Comparison of ENCODE assay signal across 8 cellular contexts in the genomic region with DNA sequence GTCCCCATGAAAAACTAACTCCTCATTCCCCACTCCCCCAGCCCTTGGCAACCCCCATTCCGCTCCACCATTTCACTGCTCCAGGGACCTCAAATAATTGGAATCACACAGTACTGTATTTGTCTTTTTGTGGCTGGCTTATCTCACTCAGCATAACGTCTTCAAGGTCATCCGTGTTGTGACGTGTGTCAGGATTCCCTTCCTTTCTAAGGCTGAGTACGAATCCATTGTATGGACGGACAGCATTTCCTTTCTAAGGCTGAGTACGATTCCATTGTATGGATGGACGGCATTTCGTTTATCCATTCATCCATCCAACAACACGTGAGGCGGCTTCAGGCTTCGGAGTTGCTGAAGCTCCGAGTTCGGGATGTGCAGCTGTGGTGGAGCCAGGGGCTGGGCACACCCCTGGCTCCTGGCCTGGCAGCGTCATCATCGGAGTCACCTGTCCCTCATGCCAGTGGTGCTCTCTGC. TPM values are rescaled to one million over a fixed set of nuclear protein-coding genes. Genes with fewer than 3 reads are reported as not detected.
DNase-seq lines count a peak whose midpoint lies in the region; ATAC-seq, FAIRE-seq and TF ChIP-seq lines count a peak whose summit lies in the region.

No MANE protein-coding gene starts in this region.

- H3K4me3 Mint-ChIP-seq in dendritic cell treated with granulocyte-macrophage colony-stimulating factor and Interleukin-4, amounts not matched to agents 40 ng/mL and 50 ng/mL, for 4 days, result peak overlapping the region; percentile 83

- H3K9me3 ChIP-seq in ES-I3 (ENCODE audit: control insufficient read depth, insufficient read depth, low read length) (no peaks in the 10 kb centered on the region), MG63 (peaks cover 9% of the 10 kb centered on the region), ovary (no peaks in the 10 kb centered on the region)

- intact Hi-C loops in dendritic cell treated with granulocyte-macrophage colony-stimulating factor and Interleukin-4, amounts not matched to agents 40 ng/mL and 50 ng/mL, for 4 days (cut with micrococcal nuclease), result loop anchor here (10.0 kb wide), 1 partner anchor 51 kb away; no protein-coding TSS in a partner anchor
- intact Hi-C loops in ovary (cut with DNase I), result no loop called here

- no peaks in the 10 kb centered on the region for H3K9me3 Mint-ChIP-seq in dendritic cell treated with granulocyte-macrophage colony-stimulating factor and Interleukin-4, amounts not matched to agents 40 ng/mL and 50 ng/mL, for 4 days

- H3K4me1 Mint-ChIP-seq in dendritic cell treated with granulocyte-macrophage colony-stimulating factor and Interleukin-4, amounts not matched to agents 40 ng/mL and 50 ng/mL, for 4 days (ENCODE audit: low read depth), result peaks cover 36% of the 10 kb centered on the region

- H3K36me3 Mint-ChIP-seq in dendritic cell treated with granulocyte-macrophage colony-stimulating factor and Interleukin-4, amounts not matched to agents 40 ng/mL and 50 ng/mL, for 4 days (ENCODE audit: low read depth), result peaks cover 16% of the 10 kb centered on the region

- WGBS in ovary, 3 donors, result 34 to 49% (median 41%) methylated on average over 16 of the region's 16 CpGs

- TF ChIP-seq EP300 in ovary (IDR thresholded peaks at IDR 0.05), result no peak

- no peak for ATAC-seq in HG02763 (IDR thresholded peaks at IDR 0.05; ENCODE audit: unreplicated experiment)

- H3K27ac Mint-ChIP-seq in dendritic cell treated with granulocyte-macrophage colony-stimulating factor and Interleukin-4, amounts not matched to agents 40 ng/mL and 50 ng/mL, for 4 days, result no peak overlapping the region

- no peak for TF ChIP-seq CTCF in ovary (IDR thresholded peaks at IDR 0.05)

- H3K27me3 ChIP-seq in MG63, result no peaks in the 10 kb centered on the region
- no peaks in the 10 kb centered on the region for H3K27me3 ChIP-seq in ovary

- DNase-seq in MG63 (no peak), ovary (no peak), NCI-H1694 (lab: John Stamatoyannopoulos, UW) (no peak), RCC 7860 (ENCODE audit: low spot score) (no peak), NCI-H2171 treated with DMSO at 0.1 percent for 48 hours (lab: John Stamatoyannopoulos, UW) (no peak)

- peak overlapping the region; percentile 99; the same call in 1 of the 2 replicates for H3K9ac ChIP-seq in ES-I3 (ENCODE audit: low read depth, low read length)

- FAIRE-seq in RCC 7860 (lab: Jason Lieb, UNC), result no peak

- no peak overlapping the region for H3K27ac ChIP-seq in ovary

- no peaks in the 10 kb centered on the region for H3K36me3 ChIP-seq in ES-I3 (ENCODE audit: insufficient read depth, low read length)
- peaks cover 22% of the 10 kb centered on the region for H3K36me3 ChIP-seq in MG63
- H3K36me3 ChIP-seq in ovary, result no peaks in the 10 kb centered on the region

- peak overlapping the region; percentile 89 for H3K4me3 ChIP-seq in MG63
- peak overlapping the region; percentile 90 for H3K4me3 ChIP-seq in ovary

- TF ChIP-seq POLR2A in ovary (IDR thresholded peaks at IDR 0.05), result no peak

- peaks cover 12% of the 10 kb centered on the region for H3K4me1 ChIP-seq in ES-I3 (ENCODE audit: insufficient read depth, low read length)
- peaks cover 16% of the 10 kb centered on the region for H3K4me1 ChIP-seq in ovary (ENCODE audit: insufficient read depth)

- peaks cover 7% of the 10 kb centered on the region for H3K27me3 Mint-ChIP-seq in dendritic cell treated with granulocyte-macrophage colony-stimulating factor and Interleukin-4, amounts not matched to agents 40 ng/mL and 50 ng/mL, for 4 days

RNA-seq across cellular contexts. Expression of a gene that starts 1.2 kb away (rescaled TPM):
- total RNA-seq in MG63 (2014; rRNA removed; shearing (Covaris generic); ENCODE audit: low replicate concordance), result 16.0 and 36.1 TPM in 2 replicates
- total RNA-seq in ovary, result 10 to 100 TPM in 6 of 7 donors, 1 to 10 TPM in 1; 9.3 to 34.0 (median 30.6) TPM
- polyA plus RNA-seq in ovary, result 10 to 100 TPM; 18.2 to 22.6 TPM
